In the genomic region with DNA sequence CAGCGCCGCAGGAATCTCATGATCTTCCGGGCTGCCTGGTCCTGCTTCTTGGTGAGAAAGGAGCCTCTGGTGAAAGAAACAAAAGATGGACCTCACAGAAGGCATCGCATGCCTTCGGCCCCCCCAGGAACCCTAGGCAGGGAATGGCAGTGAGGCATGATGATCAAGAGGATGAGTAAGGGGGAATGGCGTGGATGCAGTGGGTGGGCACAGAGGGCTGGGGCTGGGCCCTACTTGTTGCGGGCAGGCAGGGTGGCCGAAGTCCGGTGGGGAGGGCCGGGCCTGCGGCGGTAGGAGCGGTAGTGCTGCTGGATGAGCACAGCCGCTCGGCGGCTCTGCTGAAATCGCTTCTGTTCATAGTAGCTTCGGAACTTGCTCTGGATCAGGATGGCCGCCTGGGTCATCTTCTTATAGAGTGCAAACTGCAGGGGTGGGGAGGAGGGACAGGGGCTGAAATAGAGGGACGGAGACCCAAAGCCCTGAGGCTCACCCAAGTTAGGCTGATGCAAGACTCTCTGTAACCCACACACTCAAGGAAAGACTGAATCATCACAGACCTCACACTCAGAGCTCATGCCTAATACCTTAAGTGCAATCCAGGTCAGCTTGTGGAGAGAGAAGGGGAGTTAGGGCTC, we compare ENCODE assay signal across 8 cellular contexts.
DNase-seq lines count a peak whose midpoint lies in the region; ATAC-seq and TF ChIP-seq lines count a peak whose summit lies in the region.

No MANE protein-coding gene starts in this region.

- peak overlapping the region; percentile 91 for H3K27ac ChIP-seq in HL-60 (replicated peaks)

- no peaks in the 10 kb centered on the region for H3K27me3 ChIP-seq in HL-60 (ENCODE audit: insufficient read depth, poor library complexity, severe bottlenecking)
- H3K27me3 ChIP-seq in iPS-15b (ENCODE audit: control insufficient read depth, insufficient read depth, low read length): peaks cover under 1% of the 10 kb centered on the region

- TF ChIP-seq CTCF in AG10803 (conservative IDR thresholded peaks at IDR 0.05; ENCODE audit: low read length) (no peak), HL-60 (IDR thresholded peaks at IDR 0.05; ENCODE audit: insufficient read depth, low read length) (no peak)

- H3K4me3 ChIP-seq in AG10803 (ENCODE audit: low read length): peak overlapping the region; percentile 69
- no peak overlapping the region for H3K4me3 ChIP-seq in HL-60 (replicated peaks; ENCODE audit: insufficient read depth, low read length)
- H3K4me3 ChIP-seq in iPS-15b (ENCODE audit: low read depth, low read length): peak overlapping the region; percentile 97

- H3K9ac ChIP-seq in iPS-15b (ENCODE audit: low read depth, low read length): peak overlapping the region; percentile 81

- peak; percentile 90 for DNase-seq in AG10803 (ENCODE audit: low read depth)
- DNase-seq in HL-60 (ENCODE audit: low read depth in 1 of 2, low spot score in 1 of 2): peak; percentile 15 to 73
- DNase-seq in activated T-helper 9 cell treated with anti-CD3 and anti-CD28 coated beads, Interleukin-2, amount 50 U/mL, for 16 hours (ENCODE audit: low read depth): peak; percentile 39
- DNase-seq in stimulated activated CD8-positive, alpha-beta memory T cell treated with anti-CD3 and anti-CD28 coated beads, Interleukin-4, amount 100 ng/mL, for 48 hours: peak; percentile 71
- DNase-seq in T-helper 9 cell: no peak

- ATAC-seq in HG02981 (IDR thresholded peaks at IDR 0.05; ENCODE audit: unreplicated experiment) (no peak), GM21825 (IDR thresholded peaks at IDR 0.05; ENCODE audit: unreplicated experiment) (no peak)

- H3K36me3 ChIP-seq in iPS-15b (ENCODE audit: control insufficient read depth, insufficient read depth, low read length): peaks cover 14% of the 10 kb centered on the region

- H3K4me1 ChIP-seq in iPS-15b (ENCODE audit: control insufficient read depth, insufficient read depth, low read length): peaks cover 8% of the 10 kb centered on the region

- H3K9me3 ChIP-seq in iPS-15b (ENCODE audit: control insufficient read depth, insufficient read depth, low read length): no peaks in the 10 kb centered on the region
